8 cellular contexts compared by ENCODE assay signal in genomic region chr17:978110-979093, GRCh38. TPM values are rescaled to one million over a fixed set of nuclear protein-coding genes. Genes with fewer than 3 reads are reported as not detected.
DNase-seq lines count a peak whose midpoint lies in the region; ATAC-seq lines count a peak whose summit lies in the region.

No MANE protein-coding gene starts in this region.

- intact Hi-C loops in activated CD4-positive, alpha-beta T cell treated with anti-CD3 and anti-CD28 coated beads for 36 hours (cut with DNase I, micrococcal nuclease) = loop anchor here in 1 of 2 experiments (1.0 kb wide), 7 partner anchors 18 to 568 kb away; partner anchors contain the start of genes ABR, GEMIN4, GLOD4 and MRM3
- intact Hi-C loops in activated T-helper 1 cell treated with anti-CD3 and anti-CD28 coated beads, Interleukin-12 subunit alpha, Interleukin-12 subunit beta, Interleukin-2, Interleukin-4 antibody, amounts not matched to agents 30 ng/mL and 10 ng/mL and 1 ng/mL, durations not matched to agents 14 hours and 24 hours and 36 hours (cut with micrococcal nuclease) = no loop called here

- no peak overlapping the region for H3K27ac Mint-ChIP-seq in activated CD4-positive, alpha-beta T cell treated with anti-CD3 and anti-CD28 coated beads for 36 hours
- no peak overlapping the region for H3K27ac Mint-ChIP-seq in activated T-helper 1 cell treated with anti-CD3 and anti-CD28 coated beads, Interleukin-12 subunit alpha, Interleukin-12 subunit beta, Interleukin-2, Interleukin-4 antibody, amounts not matched to agents 30 ng/mL and 10 ng/mL and 1 ng/mL, durations not matched to agents 14 hours and 24 hours and 36 hours
- no peak overlapping the region for H3K27ac Mint-ChIP-seq in stimulated activated effector memory CD8-positive, alpha-beta T cell treated with anti-CD3 and anti-CD28 coated beads, Interleukin-12 subunit alpha, Interleukin-12 subunit beta, amount 100 ng/mL, for 72 hours

- POLR2A ChIA-PET in activated CD4-positive, alpha-beta T cell treated with anti-CD3 and anti-CD28 coated beads for 36 hours (lab: Charles Lee) = no interaction called here

- H3K4me3 ChIP-seq in iPS-11a (ENCODE audit: low read depth, low read length) = peak overlapping the region; percentile 75

- H3K36me3 Mint-ChIP-seq in activated CD4-positive, alpha-beta T cell treated with anti-CD3 and anti-CD28 coated beads for 36 hours (ENCODE audit: low read depth) = no peaks in the 10 kb centered on the region
- no peaks in the 10 kb centered on the region for H3K36me3 Mint-ChIP-seq in activated T-helper 1 cell treated with anti-CD3 and anti-CD28 coated beads, Interleukin-12 subunit alpha, Interleukin-12 subunit beta, Interleukin-2, Interleukin-4 antibody, amounts not matched to agents 30 ng/mL and 10 ng/mL and 1 ng/mL, durations not matched to agents 14 hours and 24 hours and 36 hours (ENCODE audit: low read depth)
- no peaks in the 10 kb centered on the region for H3K36me3 Mint-ChIP-seq in stimulated activated effector memory CD8-positive, alpha-beta T cell treated with anti-CD3 and anti-CD28 coated beads, Interleukin-12 subunit alpha, Interleukin-12 subunit beta, amount 100 ng/mL, for 72 hours

- DNase-seq in activated CD4-positive, alpha-beta T cell treated with anti-CD3 and anti-CD28 coated beads for 36 hours = no peak
- no peak for DNase-seq in activated CD4-positive, alpha-beta T cell treated with anti-CD3 and anti-CD28 coated beads for 4 hours
- DNase-seq in activated T-helper 1 cell treated with anti-CD3 and anti-CD28 coated beads, Interleukin-12 subunit alpha, Interleukin-12 subunit beta, Interleukin-2, Interleukin-4 antibody, amounts not matched to agents 30 ng/mL and 10 ng/mL and 1 ng/mL, durations not matched to agents 14 hours and 24 hours and 36 hours (ENCODE audit: low spot score) = no peak
- DNase-seq in stimulated activated effector memory CD8-positive, alpha-beta T cell treated with anti-CD3 and anti-CD28 coated beads, Interleukin-12 subunit alpha, Interleukin-12 subunit beta, amount 100 ng/mL, for 72 hours (ENCODE audit: low spot score in 2 of 2) = no peak
- DNase-seq in NCI-H187 (lab: John Stamatoyannopoulos, UW) = no peak
- no peak for DNase-seq in stimulated activated CD4-positive, alpha-beta T cell treated with anti-CD3 and anti-CD28 coated beads, Interleukin-12 subunit alpha, Interleukin-12 subunit beta, amount 100 ng/mL, for 4 hours
- no peak for DNase-seq in superior temporal gyrus (ENCODE audit: extremely low spot score)

- peak overlapping the region; percentile 42 for H3K4me3 Mint-ChIP-seq in activated CD4-positive, alpha-beta T cell treated with anti-CD3 and anti-CD28 coated beads for 36 hours
- H3K4me3 Mint-ChIP-seq in activated T-helper 1 cell treated with anti-CD3 and anti-CD28 coated beads, Interleukin-12 subunit alpha, Interleukin-12 subunit beta, Interleukin-2, Interleukin-4 antibody, amounts not matched to agents 30 ng/mL and 10 ng/mL and 1 ng/mL, durations not matched to agents 14 hours and 24 hours and 36 hours = peak overlapping the region; percentile 23
- peak overlapping the region; percentile 74 for H3K4me3 Mint-ChIP-seq in stimulated activated effector memory CD8-positive, alpha-beta T cell treated with anti-CD3 and anti-CD28 coated beads, Interleukin-12 subunit alpha, Interleukin-12 subunit beta, amount 100 ng/mL, for 72 hours

- H3K27me3 Mint-ChIP-seq in activated CD4-positive, alpha-beta T cell treated with anti-CD3 and anti-CD28 coated beads for 36 hours = peaks cover 27% of the 10 kb centered on the region
- peaks cover 34% of the 10 kb centered on the region for H3K27me3 Mint-ChIP-seq in activated T-helper 1 cell treated with anti-CD3 and anti-CD28 coated beads, Interleukin-12 subunit alpha, Interleukin-12 subunit beta, Interleukin-2, Interleukin-4 antibody, amounts not matched to agents 30 ng/mL and 10 ng/mL and 1 ng/mL, durations not matched to agents 14 hours and 24 hours and 36 hours (ENCODE audit: insufficient read depth)

- peaks cover 15% of the 10 kb centered on the region for H3K4me1 Mint-ChIP-seq in activated CD4-positive, alpha-beta T cell treated with anti-CD3 and anti-CD28 coated beads for 36 hours
- peaks cover 14% of the 10 kb centered on the region for H3K4me1 Mint-ChIP-seq in activated T-helper 1 cell treated with anti-CD3 and anti-CD28 coated beads, Interleukin-12 subunit alpha, Interleukin-12 subunit beta, Interleukin-2, Interleukin-4 antibody, amounts not matched to agents 30 ng/mL and 10 ng/mL and 1 ng/mL, durations not matched to agents 14 hours and 24 hours and 36 hours (ENCODE audit: low read depth)
- peaks cover 20% of the 10 kb centered on the region for H3K4me1 Mint-ChIP-seq in stimulated activated effector memory CD8-positive, alpha-beta T cell treated with anti-CD3 and anti-CD28 coated beads, Interleukin-12 subunit alpha, Interleukin-12 subunit beta, amount 100 ng/mL, for 72 hours

- CTCF ChIA-PET in activated CD4-positive, alpha-beta T cell treated with anti-CD3 and anti-CD28 coated beads for 36 hours (lab: Charles Lee) = interaction anchor here (1.1 kb wide), 1 partner anchor 485 kb away, joined by 3 read pairs; no protein-coding TSS in a partner anchor

- no peak for ATAC-seq in activated CD4-positive, alpha-beta T cell treated with anti-CD3 and anti-CD28 coated beads for 36 hours
- no peak for ATAC-seq in stimulated activated effector memory CD8-positive, alpha-beta T cell treated with anti-CD3 and anti-CD28 coated beads, Interleukin-12 subunit alpha, Interleukin-12 subunit beta, amount 100 ng/mL, for 72 hours

- H3K9me3 Mint-ChIP-seq in activated CD4-positive, alpha-beta T cell treated with anti-CD3 and anti-CD28 coated beads for 36 hours (ENCODE audit: low read depth) = no peaks in the 10 kb centered on the region
- no peaks in the 10 kb centered on the region for H3K9me3 Mint-ChIP-seq in activated T-helper 1 cell treated with anti-CD3 and anti-CD28 coated beads, Interleukin-12 subunit alpha, Interleukin-12 subunit beta, Interleukin-2, Interleukin-4 antibody, amounts not matched to agents 30 ng/mL and 10 ng/mL and 1 ng/mL, durations not matched to agents 14 hours and 24 hours and 36 hours
- H3K9me3 Mint-ChIP-seq in stimulated activated effector memory CD8-positive, alpha-beta T cell treated with anti-CD3 and anti-CD28 coated beads, Interleukin-12 subunit alpha, Interleukin-12 subunit beta, amount 100 ng/mL, for 72 hours = no peaks in the 10 kb centered on the region

RNA-seq across cellular contexts. Expression of gene NXN, which starts 1.2 kb away (rescaled TPM):
- total RNA-seq in activated CD4-positive, alpha-beta T cell treated with anti-CD3 and anti-CD28 coated beads for 36 hours = 1 to 10 TPM in 1 of 2 experiments, under 1 TPM in 1; 0.93 to 1.4 TPM
- 0.24 and 0.31 TPM in 2 replicates for total RNA-seq in activated T-helper 1 cell treated with anti-CD3 and anti-CD28 coated beads, Interleukin-12 subunit alpha, Interleukin-12 subunit beta, Interleukin-2, Interleukin-4 antibody, amounts not matched to agents 30 ng/mL and 10 ng/mL and 1 ng/mL, durations not matched to agents 14 hours and 24 hours and 36 hours

RNA-seq across cellular contexts. Expression of gene TIMM22, which starts 18.5 kb away (rescaled TPM):
- total RNA-seq in activated CD4-positive, alpha-beta T cell treated with anti-CD3 and anti-CD28 coated beads for 36 hours = 1 to 10 TPM; 9.4 to 9.8 TPM
- total RNA-seq in activated T-helper 1 cell treated with anti-CD3 and anti-CD28 coated beads, Interleukin-12 subunit alpha, Interleukin-12 subunit beta, Interleukin-2, Interleukin-4 antibody, amounts not matched to agents 30 ng/mL and 10 ng/mL and 1 ng/mL, durations not matched to agents 14 hours and 24 hours and 36 hours = 14.6 and 17.3 TPM in 2 replicates

Comparison
In these comparisons a context has a peak if more than half of its experiments do, and no peak if none do; other contexts are left out.
1. H3K4me3 Mint-ChIP-seq: peak in every context shown above with its lines; median percentile 74 in stimulated activated effector memory CD8-positive, alpha-beta T cell treated with anti-CD3 and anti-CD28 coated beads, Interleukin-12 subunit alpha, Interleukin-12 subunit beta, amount 100 ng/mL, for 72 hours; 42 in activated CD4-positive, alpha-beta T cell treated with anti-CD3 and anti-CD28 coated beads for 36 hours; 23 in activated T-helper 1 cell treated with anti-CD3 and anti-CD28 coated beads, Interleukin-12 subunit alpha, Interleukin-12 subunit beta, Interleukin-2, Interleukin-4 antibody, amounts not matched to agents 30 ng/mL and 10 ng/mL and 1 ng/mL, durations not matched to agents 14 hours and 24 hours and 36 hours.